ENCODE assay signal across 20 cellular contexts in the genomic region with DNA sequence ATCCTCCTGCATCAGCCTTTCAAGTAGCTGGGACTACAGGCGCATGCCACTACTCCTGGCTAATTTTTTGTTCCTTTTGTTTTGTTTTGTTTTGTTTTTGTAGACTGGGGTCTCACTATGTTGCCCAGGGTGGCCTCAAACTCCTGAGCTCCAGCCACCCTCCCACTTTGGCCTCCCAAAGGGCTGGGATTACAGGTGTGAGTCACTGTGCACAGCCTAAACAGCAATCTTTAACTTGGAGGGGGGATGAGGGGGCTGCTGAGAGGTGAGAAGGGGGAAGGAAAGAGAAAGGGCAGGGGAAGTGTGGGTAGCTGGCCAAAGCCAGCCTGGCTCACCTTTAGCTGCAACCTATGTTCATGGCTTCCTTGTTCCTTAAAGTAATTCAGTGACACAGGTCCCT.
DNase-seq lines count a peak whose midpoint lies in the region; ATAC-seq and TF ChIP-seq lines count a peak whose summit lies in the region.
"Had no signal": no experiment of that assay in that cellular context is flagged by ENCODE, and none has a peak within 500 bp of the region (broad histone marks: within the 10 kb centered on the region; RNA-seq: fewer than 3 reads in every experiment).

No MANE protein-coding gene starts in this region.

- no peak overlapping the region for H3K27ac ChIP-seq in CD4-positive, CD25-positive, alpha-beta regulatory T cell (ENCODE audit: insufficient read depth, low read length, poor library complexity, severe bottlenecking)
- no peak overlapping the region for H3K27ac ChIP-seq in CD8-positive, alpha-beta memory T cell (ENCODE audit: low read depth, low read length)
- no peak overlapping the region for H3K27ac ChIP-seq in caudate nucleus (ENCODE audit: low read depth, low read length)
- H3K27ac ChIP-seq: HL-60 had no signal

- peaks cover 22% of the 10 kb centered on the region for H3K36me3 ChIP-seq in CD4-positive, CD25-positive, alpha-beta regulatory T cell (ENCODE audit: control insufficient read depth, insufficient read depth, low read length)
- H3K36me3 ChIP-seq in CD8-positive, alpha-beta memory T cell (ENCODE audit: insufficient read depth, low read length): no peaks in the 10 kb centered on the region

- no peaks in the 10 kb centered on the region for H3K9me3 Mint-ChIP-seq in CD4-positive, CD25-positive, alpha-beta regulatory T cell
- H3K9me3 Mint-ChIP-seq in CD8-positive, alpha-beta memory T cell: no peaks in the 10 kb centered on the region
- H3K9me3 Mint-ChIP-seq in activated naive CD8-positive, alpha-beta T cell treated with anti-CD3 and anti-CD28 coated beads, Interleukin-2, amount 50 U/mL, for 24 hours: no peaks in the 10 kb centered on the region
- H3K9me3 Mint-ChIP-seq in nephron progenitor cell: no peaks in the 10 kb centered on the region
- H3K9me3 Mint-ChIP-seq: HFFc6 had no signal

- H3K27ac Mint-ChIP-seq in CD4-positive, CD25-positive, alpha-beta regulatory T cell: peak overlapping the region in 2 of 3 donors; percentile 20 to 60
- H3K27ac Mint-ChIP-seq in CD8-positive, alpha-beta memory T cell: peak overlapping the region; percentile 43 to 84 (median 58)
- H3K27ac Mint-ChIP-seq in activated naive CD8-positive, alpha-beta T cell treated with anti-CD3 and anti-CD28 coated beads, Interleukin-2, amount 50 U/mL, for 24 hours: peak overlapping the region; percentile 29
- H3K27ac Mint-ChIP-seq in nephron progenitor cell: peak overlapping the region; percentile 57
- H3K27ac Mint-ChIP-seq: HFFc6 had no signal

- peaks cover 16% of the 10 kb centered on the region for H3K36me3 Mint-ChIP-seq in CD4-positive, CD25-positive, alpha-beta regulatory T cell
- peaks cover 0 to 48% (median 3%) of the 10 kb centered on the region in 3 donors for H3K36me3 Mint-ChIP-seq in CD8-positive, alpha-beta memory T cell
- peaks cover 2% of the 10 kb centered on the region for H3K36me3 Mint-ChIP-seq in activated naive CD8-positive, alpha-beta T cell treated with anti-CD3 and anti-CD28 coated beads, Interleukin-2, amount 50 U/mL, for 24 hours (ENCODE audit: low read depth)
- H3K36me3 Mint-ChIP-seq in nephron progenitor cell (ENCODE audit: low read depth): peaks cover 54% of the 10 kb centered on the region

- H3K4me1 Mint-ChIP-seq in CD4-positive, CD25-positive, alpha-beta regulatory T cell: peaks cover 4 to 28% (median 11%) of the 10 kb centered on the region in 4 donors
- H3K4me1 Mint-ChIP-seq in CD8-positive, alpha-beta memory T cell: peaks cover 15 to 31% (median 18%) of the 10 kb centered on the region in 3 donors
- H3K4me1 Mint-ChIP-seq in activated naive CD8-positive, alpha-beta T cell treated with anti-CD3 and anti-CD28 coated beads, Interleukin-2, amount 50 U/mL, for 24 hours: peaks cover 11% of the 10 kb centered on the region
- H3K4me1 Mint-ChIP-seq in nephron progenitor cell: peaks cover 14% of the 10 kb centered on the region

- no peak for TF ChIP-seq CTCF in nephron progenitor cell (IDR thresholded peaks at IDR 0.05)

- CTCF ChIA-PET in CD8-positive, alpha-beta memory T cell (lab: Charles Lee): interaction anchor here (0.8 to 1.9 kb wide), 4 partner anchors 23 to 165 kb away, joined by 3 to 5 read pairs (median 4); a partner anchor contains a TSS

- H3K4me3 ChIP-seq in CD4-positive, CD25-positive, alpha-beta regulatory T cell (ENCODE audit: low read depth, low read length): no peak overlapping the region
- no peak overlapping the region for H3K4me3 ChIP-seq in CD8-positive, alpha-beta memory T cell (ENCODE audit: low read length)

- POLR2A ChIA-PET in CD8-positive, alpha-beta memory T cell (lab: Charles Lee): no interaction called here

- no peak overlapping the region for H3K4me3 Mint-ChIP-seq in CD4-positive, CD25-positive, alpha-beta regulatory T cell
- H3K4me3 Mint-ChIP-seq in CD8-positive, alpha-beta memory T cell: no peak overlapping the region
- H3K4me3 Mint-ChIP-seq in activated naive CD8-positive, alpha-beta T cell treated with anti-CD3 and anti-CD28 coated beads, Interleukin-2, amount 50 U/mL, for 24 hours: no peak overlapping the region
- H3K4me3 Mint-ChIP-seq in nephron progenitor cell: no peak overlapping the region
- H3K4me3 Mint-ChIP-seq: HFFc6 had no signal

- no peak for DNase-seq in CD4-positive, CD25-positive, alpha-beta regulatory T cell
- no peak for DNase-seq in CD8-positive, alpha-beta memory T cell
- DNase-seq in activated naive CD8-positive, alpha-beta T cell treated with anti-CD3 and anti-CD28 coated beads, Interleukin-2, amount 50 U/mL, for 24 hours: no peak
- no peak for DNase-seq in nephron progenitor cell
- DNase-seq in GM03348 (ENCODE audit: low spot score): no peak
- DNase-seq in DMS79 treated with DMSO at 0.1 percent for 48 hours (lab: John Stamatoyannopoulos, UW): no peak
- DNase-seq in caudate nucleus (lab: John Stamatoyannopoulos, UW): no peak
- DNase-seq: ACHN, GOT3, HFFc6, Karpas-422, MM.1S, NCI-H1105, NCI-H187, NCI-H2171, NCI-H510A, NCI-H82, SHP77 had no signal

- ATAC-seq in CD4-positive, CD25-positive, alpha-beta regulatory T cell (ENCODE audit: low read depth in 2 of 2): no peak
- ATAC-seq in activated naive CD8-positive, alpha-beta T cell treated with anti-CD3 and anti-CD28 coated beads, Interleukin-2, amount 50 U/mL, for 24 hours: no peak
- ATAC-seq: Panc1 had no signal

- no peaks in the 10 kb centered on the region for H3K27me3 Mint-ChIP-seq in CD4-positive, CD25-positive, alpha-beta regulatory T cell
- H3K27me3 Mint-ChIP-seq in CD8-positive, alpha-beta memory T cell: no peaks in the 10 kb centered on the region
- no peaks in the 10 kb centered on the region for H3K27me3 Mint-ChIP-seq in activated naive CD8-positive, alpha-beta T cell treated with anti-CD3 and anti-CD28 coated beads, Interleukin-2, amount 50 U/mL, for 24 hours
- H3K27me3 Mint-ChIP-seq in nephron progenitor cell (ENCODE audit: low read depth, poor library complexity): no peaks in the 10 kb centered on the region

- H3K9me3 ChIP-seq in CD4-positive, CD25-positive, alpha-beta regulatory T cell (ENCODE audit: control insufficient read depth in 2 of 2, low read length in 2 of 2): no peaks in the 10 kb centered on the region
- H3K9me3 ChIP-seq in CD8-positive, alpha-beta memory T cell (ENCODE audit: low read length): no peaks in the 10 kb centered on the region

- H3K27me3 ChIP-seq in CD4-positive, CD25-positive, alpha-beta regulatory T cell (ENCODE audit: control insufficient read depth, insufficient read depth, low read length): no peaks in the 10 kb centered on the region
- no peaks in the 10 kb centered on the region for H3K27me3 ChIP-seq in CD8-positive, alpha-beta memory T cell (ENCODE audit: insufficient read depth, low read length, poor library complexity, severe bottlenecking)

- H3K4me1 ChIP-seq in CD4-positive, CD25-positive, alpha-beta regulatory T cell (ENCODE audit: control insufficient read depth, insufficient read depth, low read length, poor library complexity, severe bottlenecking): peaks cover 5% of the 10 kb centered on the region
- H3K4me1 ChIP-seq in CD8-positive, alpha-beta memory T cell (ENCODE audit: insufficient read depth, low read length): no peaks in the 10 kb centered on the region
